9 cellular contexts compared by ENCODE assay signal in the genomic region with DNA sequence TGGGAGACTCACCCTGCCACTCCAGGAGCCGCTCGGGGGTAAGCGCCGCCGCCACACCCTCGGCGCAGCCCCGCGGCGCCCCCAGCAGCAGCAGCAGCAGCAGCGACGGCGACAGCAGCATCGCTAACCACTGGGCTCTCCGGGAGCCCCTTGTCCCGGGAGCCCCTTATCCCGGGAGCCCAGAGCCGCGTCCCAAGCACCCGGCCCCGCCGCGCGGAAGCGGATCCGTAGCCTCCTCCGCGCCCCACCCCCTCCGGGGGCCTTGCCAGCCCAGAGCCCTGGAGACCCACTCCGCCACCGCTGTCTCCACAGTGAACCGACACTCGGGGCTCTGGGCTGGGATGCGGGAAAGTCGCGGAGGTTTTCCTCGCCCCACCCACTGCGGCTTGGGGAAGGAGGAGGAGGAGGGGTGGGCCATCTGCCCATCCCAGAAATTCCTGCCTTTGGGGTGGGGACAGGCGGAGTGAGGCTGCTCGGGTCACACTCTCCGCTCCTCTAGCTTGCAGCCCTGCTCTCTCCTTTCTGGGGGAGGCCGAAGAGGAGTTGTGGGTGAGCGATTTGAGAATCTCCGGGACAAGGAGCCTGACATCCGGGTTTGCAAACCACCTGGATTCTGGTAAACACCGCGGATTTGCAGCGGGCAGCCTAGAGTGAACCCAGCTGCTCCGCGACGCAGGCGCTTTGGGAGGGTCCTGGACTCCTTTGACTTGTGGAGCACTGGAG. TPM values are rescaled to one million over a fixed set of nuclear protein-coding genes. Genes with fewer than 3 reads are reported as not detected.
A peak's percentile ranks its signal among the peaks of the same experiment; 100 is the strongest.
DNase-seq lines count a peak whose midpoint lies in the region; ATAC-seq, FAIRE-seq and TF ChIP-seq lines count a peak whose summit lies in the region.
"Had no signal": no experiment of that assay in that cellular context is flagged by ENCODE, and none has a peak within 500 bp of the region (broad histone marks: within the 10 kb centered on the region; RNA-seq: fewer than 3 reads in every experiment).

A gene (minus strand): TSS at position 333 of the 723 bp plus-strand sequence. CDS start 212 bp downstream, at position 121.

- DNase-seq in NCI-H1694 treated with DMSO at 0.1 percent for 48 hours (lab: John Stamatoyannopoulos, UW) (peak; percentile 2), NCI-H1694 (lab: John Stamatoyannopoulos, UW) (no peak), cardiac septum (ENCODE audit: low spot score) (peak; percentile 78), ovary (peak; percentile 61 to 78 (median 68)), T-helper 9 cell (no peak), D721Med (ENCODE audit: insufficient read length, low spot score) (no peak)

- no peaks in the 10 kb centered on the region for H3K36me3 ChIP-seq in ovary

- peak within 1 kb of the TSS; percentile 6 to 54 for H3K27ac ChIP-seq in ovary

- ATAC-seq in GM18909 (IDR thresholded peaks at IDR 0.05; ENCODE audit: poor library complexity, unreplicated experiment): no peak

- no peak for TF ChIP-seq CTCF in ovary (IDR thresholded peaks at IDR 0.05)
- TF ChIP-seq CTCF in D721Med (IDR thresholded peaks at IDR 0.05; ENCODE audit: insufficient read depth, missing control alignments): no peak

- H3K9me3 ChIP-seq in ovary: no peaks in the 10 kb centered on the region

- peaks cover 8% of the 10 kb centered on the region for H3K4me1 ChIP-seq in ovary (ENCODE audit: insufficient read depth)

- peaks cover 7% of the 10 kb centered on the region for H3K4me1 Mint-ChIP-seq in activated naive CD8-positive, alpha-beta T cell (ENCODE audit: low read depth)

- no peak for TF ChIP-seq EP300 in ovary (IDR thresholded peaks at IDR 0.05)

- TF ChIP-seq POLR2A in ovary (IDR thresholded peaks at IDR 0.05): no peak

- H3K27me3 Mint-ChIP-seq in activated naive CD8-positive, alpha-beta T cell: peaks cover 41% of the 10 kb centered on the region

- H3K4me3 Mint-ChIP-seq in activated naive CD8-positive, alpha-beta T cell: peak within 1 kb of the TSS; percentile 73

- H3K27me3 ChIP-seq in ovary: no peaks in the 10 kb centered on the region

- H3K4me3 ChIP-seq in ovary: peak within 1 kb of the TSS; percentile 88

- no peak for FAIRE-seq in D721Med (lab: Jason Lieb, UNC)
- FAIRE-seq: A204.1 had no signal

- H3K9me3 Mint-ChIP-seq in activated naive CD8-positive, alpha-beta T cell (ENCODE audit: low read depth): no peaks in the 10 kb centered on the region

- 0 to 1% (median 0%) methylated on average over 40 to 52 of the region's 52 CpGs for WGBS in ovary, 3 donors

- H3K27ac Mint-ChIP-seq in activated naive CD8-positive, alpha-beta T cell: no peak within 1 kb of the TSS

- H3K36me3 Mint-ChIP-seq in activated naive CD8-positive, alpha-beta T cell: peaks cover 2% of the 10 kb centered on the region

- intact Hi-C loops in cardiac septum (cut with DNase I): no loop called here
- intact Hi-C loops in ovary (cut with DNase I): no loop called here

RNA-seq across cellular contexts. Expression of the gene that starts here (rescaled TPM):
- total RNA-seq in cardiac septum (3.0 TPM), ovary (10 to 100 TPM; 15.8 to 33.8 (median 20.5) TPM)
- 10 to 100 TPM in 1 of 2 donors, 1 to 10 TPM in 1; 9.9 to 16.6 TPM for polyA plus RNA-seq in ovary

Comparison
In these comparisons a context has a peak if more than half of its experiments do, and no peak if none do; other contexts are left out.
1. DNase-seq: peak in NCI-H1694 treated with DMSO at 0.1 percent for 48 hours (single experiment), cardiac septum (single experiment) and ovary (5 of 5); none in NCI-H1694 (single experiment), T-helper 9 cell (single experiment) and D721Med (single experiment).